ENCODE assay signal across 8 cellular contexts in the genomic region with DNA sequence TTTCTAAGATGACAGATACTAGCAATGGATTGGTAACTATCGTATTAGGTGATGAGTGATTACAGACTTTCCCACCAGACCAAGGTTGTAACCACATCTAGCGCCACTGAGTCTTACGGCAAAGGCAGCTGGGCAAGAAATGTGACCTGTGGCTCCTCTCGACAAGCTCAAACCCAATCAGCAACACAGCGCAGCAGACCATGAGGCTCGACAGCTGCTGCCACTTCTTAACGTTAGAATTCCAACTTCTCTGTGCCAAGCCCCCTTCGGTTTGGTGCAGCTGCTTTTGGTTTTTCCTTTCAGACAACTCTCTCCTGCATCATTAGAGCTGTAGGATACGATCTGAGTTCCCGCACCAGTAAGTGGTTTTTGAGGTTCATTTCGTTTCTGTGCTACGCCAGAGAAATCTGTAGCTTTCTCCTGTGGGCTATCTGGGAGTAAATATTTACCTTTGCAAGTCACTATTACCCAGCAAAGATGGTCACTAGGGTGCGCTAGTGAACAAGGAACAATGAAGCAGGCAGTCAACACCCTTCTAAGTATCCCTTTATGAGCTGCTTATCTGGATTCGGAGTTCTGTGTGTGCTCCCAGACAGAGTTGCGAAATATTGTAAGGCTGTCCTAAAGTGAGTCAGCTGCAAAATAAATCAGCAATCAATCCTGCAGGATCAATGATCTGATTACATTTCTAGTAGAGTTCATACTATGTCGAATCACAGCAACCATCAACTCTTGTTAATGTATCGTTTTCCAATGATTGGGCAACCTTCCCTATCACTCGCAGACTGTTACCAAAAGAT.
A peak's percentile ranks its signal among the peaks of the same experiment; 100 is the strongest.
DNase-seq lines count a peak whose midpoint lies in the region; ATAC-seq and TF ChIP-seq lines count a peak whose summit lies in the region.

No MANE protein-coding gene starts in this region.

- H3K27ac ChIP-seq in KMS-11 (no peak overlapping the region), PC-9 (no peak overlapping the region)

- H3K4me2 ChIP-seq in KMS-11 (no peak overlapping the region), PC-9 (peak overlapping the region; percentile 50; the same call in 1 of the 2 replicates)

- H3K36me3 ChIP-seq in KMS-11 (ENCODE audit: insufficient read depth) (no peaks in the 10 kb centered on the region), PC-9 (ENCODE audit: low read depth) (no peaks in the 10 kb centered on the region), adipocyte (ENCODE audit: control insufficient read depth, insufficient read depth, low read length, severe bottlenecking) (no peaks in the 10 kb centered on the region)

- H3K9me2 ChIP-seq in PC-9 (ENCODE audit: insufficient read depth) = no peaks in the 10 kb centered on the region

- POLR2A ChIA-PET in PC-9 (lab: Charles Lee; ENCODE audit: unreplicated experiment) = no interaction called here

- no peak overlapping the region for H3K9ac ChIP-seq in KMS-11
- no peak overlapping the region for H3K9ac ChIP-seq in adipocyte (ENCODE audit: low read length)

- no peaks in the 10 kb centered on the region for H3K4me1 ChIP-seq in KMS-11 (ENCODE audit: low read depth, poor library complexity, severe bottlenecking)
- H3K4me1 ChIP-seq in PC-9 (replicated peaks; ENCODE audit: insufficient read depth) = no peaks in the 10 kb centered on the region
- H3K4me1 ChIP-seq in adipocyte (ENCODE audit: control insufficient read depth, insufficient read depth, low read length) = peaks cover 4% of the 10 kb centered on the region

- no peaks in the 10 kb centered on the region for H3F3A ChIP-seq in PC-9 (ENCODE audit: insufficient read depth, low read depth)

- no peaks in the 10 kb centered on the region for H3K27me3 ChIP-seq in KMS-11 (ENCODE audit: insufficient read depth, low read depth)
- peaks cover 25% of the 10 kb centered on the region for H3K27me3 ChIP-seq in PC-9 (ENCODE audit: insufficient read depth, low read depth)
- H3K27me3 ChIP-seq in adipocyte (replicated peaks; ENCODE audit: control insufficient read depth, insufficient read depth, low read length) = peaks cover 45% of the 10 kb centered on the region

- H3K9me3 ChIP-seq in PC-9 (ENCODE audit: insufficient read depth, low read depth) (no peaks in the 10 kb centered on the region), adipocyte (ENCODE audit: control insufficient read depth, low read length) (no peaks in the 10 kb centered on the region)

- H2AFZ ChIP-seq in KMS-11 (ENCODE audit: low read depth) (no peak overlapping the region), PC-9 (no peak overlapping the region)

- H4K20me1 ChIP-seq in KMS-11 (ENCODE audit: insufficient read depth) = no peaks in the 10 kb centered on the region
- H4K20me1 ChIP-seq in PC-9 (ENCODE audit: insufficient read depth) = no peaks in the 10 kb centered on the region

- H3K79me2 ChIP-seq in KMS-11 (ENCODE audit: insufficient read depth, low read depth) (no peaks in the 10 kb centered on the region), PC-9 (ENCODE audit: low read depth) (no peaks in the 10 kb centered on the region)

- CTCF ChIA-PET in PC-9 (lab: Charles Lee) = no interaction called here

- DNase-seq in ELR (ENCODE audit: low read depth) (peak; percentile 75), PC-9 (peak; percentile 20 to 61), adipocyte (ENCODE audit: low read depth) (peak; percentile 85), left ventricle myocardium superior (no peak), pulmonary artery endothelial cell (ENCODE audit: low read depth, low spot score) (peak; percentile 43)

- H3K4me3 ChIP-seq in KMS-11 (IDR thresholded peaks at IDR 0.05; ENCODE audit: insufficient read depth, low read depth, low read length) (no peak overlapping the region), PC-9 (no peak overlapping the region), adipocyte (ENCODE audit: low read length) (peak overlapping the region; percentile 26)

- BruUV-seq in PC-9 (replicated peaks; lab: Mats Ljungman, UMichigan) = no TSS peak

- peak; percentile 83 for ATAC-seq in GM21619 (IDR thresholded peaks at IDR 0.05; ENCODE audit: unreplicated experiment)
- ATAC-seq in left ventricle myocardium superior = peak; percentile 97
- no peak for ATAC-seq in HG03196 (IDR thresholded peaks at IDR 0.05; ENCODE audit: unreplicated experiment)

- intact Hi-C loops in PC-9 (cut with micrococcal nuclease; ENCODE audit: unreplicated experiment) (no loop called here), left ventricle myocardium superior (cut with micrococcal nuclease) (no loop called here)

- TF ChIP-seq CTCF in KMS-11 (conservative IDR thresholded peaks at IDR 0.05; ENCODE audit: low read depth, low read length) = peak; percentile 59
- TF ChIP-seq CTCF in PC-9 (conservative IDR thresholded peaks at IDR 0.05) = peak; percentile 69
